In the genomic region with DNA sequence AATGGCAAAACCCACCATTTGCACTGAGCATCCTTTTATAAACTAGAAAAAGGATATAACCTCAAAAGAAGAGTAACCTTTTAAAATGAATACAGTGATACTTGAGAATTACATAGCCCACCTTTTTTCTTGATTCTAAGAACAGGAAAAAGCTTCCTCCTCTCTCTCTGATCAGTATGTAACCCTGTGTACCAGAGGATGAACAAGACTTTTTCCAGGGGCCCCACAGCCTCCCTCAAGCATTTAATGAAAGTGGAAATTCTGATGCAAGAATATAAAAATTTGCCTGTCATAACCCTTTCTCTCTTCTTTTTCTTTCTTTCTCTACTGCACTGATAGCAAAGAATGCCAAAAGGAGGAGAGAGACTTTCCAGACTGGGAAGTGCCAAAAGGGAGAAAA, we compare ENCODE assay signal across 24 cellular contexts.
DNase-seq lines count a peak whose midpoint lies in the region; ATAC-seq and TF ChIP-seq lines count a peak whose summit lies in the region.
"Had no signal": no experiment of that assay in that cellular context is flagged by ENCODE, and none has a peak within 500 bp of the region (broad histone marks: within the 10 kb centered on the region; RNA-seq: fewer than 3 reads in every experiment).

No MANE protein-coding gene starts in this region.

- H3K4me1 ChIP-seq in HEK293 (ENCODE audit: control insufficient read depth, insufficient read depth, low read length) (no peaks in the 10 kb centered on the region), psoas muscle (peaks cover 16% of the 10 kb centered on the region)
- H3K4me1 ChIP-seq: BLaER1 had no signal

- H3K9me3 Mint-ChIP-seq in activated CD8-positive, alpha-beta memory T cell treated with anti-CD3 and anti-CD28 coated beads, Interleukin-2, amount 10 ng/mL, durations not matched to agents 7 days and 5 days (ENCODE audit: low read depth), result no peaks in the 10 kb centered on the region
- peaks cover 5% of the 10 kb centered on the region for H3K9me3 Mint-ChIP-seq in WTC11
- H3K9me3 Mint-ChIP-seq: CD8-positive, alpha-beta T cell had no signal

- H3K4me3 Mint-ChIP-seq in activated CD8-positive, alpha-beta memory T cell treated with anti-CD3 and anti-CD28 coated beads, Interleukin-2, amount 10 ng/mL, durations not matched to agents 7 days and 5 days, result no peak overlapping the region
- H3K4me3 Mint-ChIP-seq in WTC11, result peak overlapping the region; percentile 29; the same call in 1 of the 2 replicates
- H3K4me3 Mint-ChIP-seq: CD8-positive, alpha-beta T cell had no signal

- no peak overlapping the region for H3K27ac ChIP-seq in HEK293 (ENCODE audit: extremely low read depth, low read depth, low read length)
- no peak overlapping the region for H3K27ac ChIP-seq in psoas muscle
- H3K27ac ChIP-seq: A549, BLaER1, GM23248, Peyer's patch had no signal

- intact Hi-C loops in psoas muscle (cut with DNase I), result no loop called here

- H3K4me3 ChIP-seq in HEK293 (ENCODE audit: low read depth, low read length) (no peak overlapping the region), fibroblast of the aortic adventitia (ENCODE audit: low read depth, low read length) (no peak overlapping the region), psoas muscle (no peak overlapping the region)
- H3K4me3 ChIP-seq: A549, BLaER1, GM23248, HAP-1, MG63, Peyer's patch had no signal

- TF ChIP-seq CTCF in HEK293 (tag by site-specific recombination; IDR thresholded peaks at IDR 0.05) (no peak), WTC11 (IDR thresholded peaks at IDR 0.05) (no peak), fibroblast of the aortic adventitia (IDR thresholded peaks at IDR 0.05; ENCODE audit: insufficient read depth, low read length) (no peak), psoas muscle (IDR thresholded peaks at IDR 0.05) (no peak)

- H3K27me3 Mint-ChIP-seq in activated CD8-positive, alpha-beta memory T cell treated with anti-CD3 and anti-CD28 coated beads, Interleukin-2, amount 10 ng/mL, durations not matched to agents 7 days and 5 days, result no peaks in the 10 kb centered on the region
- no peaks in the 10 kb centered on the region for H3K27me3 Mint-ChIP-seq in WTC11 (ENCODE audit: low read depth)

- POLR2A ChIA-PET in HEK293 (lab: Yijun Ruan, JAX), result no interaction called here
- POLR2A ChIA-PET in WTC11 (lab: Charles Lee), result no interaction called here

- H3K36me3 Mint-ChIP-seq in activated CD8-positive, alpha-beta memory T cell treated with anti-CD3 and anti-CD28 coated beads, Interleukin-2, amount 10 ng/mL, durations not matched to agents 7 days and 5 days, result no peaks in the 10 kb centered on the region
- no peaks in the 10 kb centered on the region for H3K36me3 Mint-ChIP-seq in WTC11

- H3K27ac Mint-ChIP-seq in activated CD8-positive, alpha-beta memory T cell treated with anti-CD3 and anti-CD28 coated beads, Interleukin-2, amount 10 ng/mL, durations not matched to agents 7 days and 5 days, result peak overlapping the region; percentile 49
- no peak overlapping the region for H3K27ac Mint-ChIP-seq in WTC11
- H3K27ac Mint-ChIP-seq: CD8-positive, alpha-beta T cell had no signal

- H3K4me1 Mint-ChIP-seq in activated CD8-positive, alpha-beta memory T cell treated with anti-CD3 and anti-CD28 coated beads, Interleukin-2, amount 10 ng/mL, durations not matched to agents 7 days and 5 days, result peaks cover 40% of the 10 kb centered on the region
- peaks cover 4% of the 10 kb centered on the region for H3K4me1 Mint-ChIP-seq in WTC11

- H3K9me3 ChIP-seq in HEK293 (ENCODE audit: control insufficient read depth, insufficient read depth, low read depth, low read length) (no peaks in the 10 kb centered on the region), psoas muscle (no peaks in the 10 kb centered on the region)
- H3K9me3 ChIP-seq: A549, BLaER1, HAP-1, MG63, Peyer's patch had no signal

- no peaks in the 10 kb centered on the region for H3K27me3 ChIP-seq in psoas muscle (ENCODE audit: insufficient read depth in 3 of 3, low read length in 2 of 3)
- H3K27me3 ChIP-seq: BLaER1, MG63, Peyer's patch had no signal

- no peak for ATAC-seq in activated CD8-positive, alpha-beta memory T cell treated with anti-CD3 and anti-CD28 coated beads, Interleukin-2, amount 10 ng/mL, durations not matched to agents 7 days and 5 days
- ATAC-seq in WTC11, result no peak
- ATAC-seq in psoas muscle, result no peak
- ATAC-seq: A549; CD8-positive, alpha-beta T cell had no signal

- DNase-seq in activated CD8-positive, alpha-beta memory T cell treated with anti-CD3 and anti-CD28 coated beads, Interleukin-2, amount 10 ng/mL, durations not matched to agents 7 days and 5 days, result no peak
- no peak for DNase-seq in activated CD8-positive, alpha-beta memory T cell treated with anti-CD3 and anti-CD28 coated beads, Interleukin-2, amount 50 U/mL, for 48 hours
- no peak for DNase-seq in WTC11 (ENCODE audit: low spot score)
- peak; percentile 11 for DNase-seq in fibroblast of the aortic adventitia (ENCODE audit: low read depth)
- no peak for DNase-seq in psoas muscle
- DNase-seq in NCI-H146 treated with DMSO at 0.1 percent for 48 hours (lab: John Stamatoyannopoulos, UW; ENCODE audit: unreplicated experiment), result no peak
- DNase-seq: Calu3; CD8-positive, alpha-beta T cell; DMS53; IMR-90; Kasumi-1; MG63; NCI-H1092; NCI-H1436 treated with DMSO at 0.1 percent for 48 hours; NCI-H2081; NCI-H2171 treated with DMSO at 0.1 percent for 48 hours; NCI-H446 treated with DMSO at 0.1 percent for 48 hours; NCI-H69; Peyer's patch had no signal

- CTCF ChIA-PET in activated CD8-positive, alpha-beta memory T cell treated with anti-CD3 and anti-CD28 coated beads, Interleukin-2, amount 10 ng/mL, durations not matched to agents 7 days and 5 days (lab: Charles Lee), result interaction anchor here (1.8 kb wide), 1 partner anchor 8 kb away, joined by 3 read pairs; no protein-coding TSS in a partner anchor
- CTCF ChIA-PET in HEK293 (lab: Yijun Ruan, JAX) (interaction anchor here (0.7 to 1.0 kb wide), 3 partner anchors 22 to 294 kb away, joined by 3 to 5 read pairs (median 3); a partner anchor contains a TSS), WTC11 (lab: Charles Lee) (no interaction called here)

- H3K36me3 ChIP-seq in HEK293 (ENCODE audit: control insufficient read depth in 2 of 2, insufficient read depth in 1 of 2, low read length in 2 of 2) (no peaks in the 10 kb centered on the region), psoas muscle (ENCODE audit: insufficient read depth in 1 of 2, low read depth in 1 of 2) (no peaks in the 10 kb centered on the region)
- H3K36me3 ChIP-seq: BLaER1, HAP-1, MG63, Peyer's patch had no signal

TF ChIP-seq in HEK293, 187 proteins besides CTCF, POLR2A, EP300 and RAD21:
- no peak for TF ChIP-seq ZNF701 (tag by site-specific recombination; IDR thresholded peaks at IDR 0.05)
- no peak for TF ChIP-seq ZNF146 (tag by site-specific recombination; IDR thresholded peaks at IDR 0.05)
- TF ChIP-seq ZBTB20 (tag by site-specific recombination; IDR thresholded peaks at IDR 0.05), result peak; percentile 37; the same call in 1 of the 2 replicates
TF ChIP-seq in HEK293: peak in this region for 1.

TF ChIP-seq in WTC11, 78 proteins besides CTCF, POLR2A, EP300 and RAD21 (continues in another document):
- TF ChIP-seq ZNF219 (CRISPR knock-in tag; IDR thresholded peaks at IDR 0.05; ENCODE audit: borderline replicate concordance) (no peak), NFE2L1 (CRISPR knock-in tag; IDR thresholded peaks at IDR 0.05) (no peak), SOX15 (CRISPR knock-in tag; IDR thresholded peaks at IDR 0.05) (no peak), TP53 (CRISPR knock-in tag; IDR thresholded peaks at IDR 0.05) (no peak)
- TF ChIP-seq, protein P1, sequence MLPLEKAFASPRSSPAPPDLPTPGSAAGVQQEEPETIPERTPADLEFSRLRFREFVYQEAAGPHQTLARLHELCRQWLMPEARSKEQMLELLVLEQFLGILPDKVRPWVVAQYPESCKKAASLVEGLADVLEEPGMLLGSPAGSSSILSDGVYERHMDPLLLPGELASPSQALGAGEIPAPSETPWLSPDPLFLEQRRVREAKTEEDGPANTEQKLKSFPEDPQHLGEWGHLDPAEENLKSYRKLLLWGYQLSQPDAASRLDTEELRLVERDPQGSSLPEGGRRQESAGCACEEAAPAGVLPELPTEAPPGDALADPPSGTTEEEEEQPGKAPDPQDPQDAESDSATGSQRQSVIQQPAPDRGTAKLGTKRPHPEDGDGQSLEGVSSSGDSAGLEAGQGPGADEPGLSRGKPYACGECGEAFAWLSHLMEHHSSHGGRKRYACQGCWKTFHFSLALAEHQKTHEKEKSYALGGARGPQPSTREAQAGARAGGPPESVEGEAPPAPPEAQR (CRISPR knock-in tag; IDR thresholded peaks at IDR 0.05), result no peak
- TF ChIP-seq, protein P2, sequence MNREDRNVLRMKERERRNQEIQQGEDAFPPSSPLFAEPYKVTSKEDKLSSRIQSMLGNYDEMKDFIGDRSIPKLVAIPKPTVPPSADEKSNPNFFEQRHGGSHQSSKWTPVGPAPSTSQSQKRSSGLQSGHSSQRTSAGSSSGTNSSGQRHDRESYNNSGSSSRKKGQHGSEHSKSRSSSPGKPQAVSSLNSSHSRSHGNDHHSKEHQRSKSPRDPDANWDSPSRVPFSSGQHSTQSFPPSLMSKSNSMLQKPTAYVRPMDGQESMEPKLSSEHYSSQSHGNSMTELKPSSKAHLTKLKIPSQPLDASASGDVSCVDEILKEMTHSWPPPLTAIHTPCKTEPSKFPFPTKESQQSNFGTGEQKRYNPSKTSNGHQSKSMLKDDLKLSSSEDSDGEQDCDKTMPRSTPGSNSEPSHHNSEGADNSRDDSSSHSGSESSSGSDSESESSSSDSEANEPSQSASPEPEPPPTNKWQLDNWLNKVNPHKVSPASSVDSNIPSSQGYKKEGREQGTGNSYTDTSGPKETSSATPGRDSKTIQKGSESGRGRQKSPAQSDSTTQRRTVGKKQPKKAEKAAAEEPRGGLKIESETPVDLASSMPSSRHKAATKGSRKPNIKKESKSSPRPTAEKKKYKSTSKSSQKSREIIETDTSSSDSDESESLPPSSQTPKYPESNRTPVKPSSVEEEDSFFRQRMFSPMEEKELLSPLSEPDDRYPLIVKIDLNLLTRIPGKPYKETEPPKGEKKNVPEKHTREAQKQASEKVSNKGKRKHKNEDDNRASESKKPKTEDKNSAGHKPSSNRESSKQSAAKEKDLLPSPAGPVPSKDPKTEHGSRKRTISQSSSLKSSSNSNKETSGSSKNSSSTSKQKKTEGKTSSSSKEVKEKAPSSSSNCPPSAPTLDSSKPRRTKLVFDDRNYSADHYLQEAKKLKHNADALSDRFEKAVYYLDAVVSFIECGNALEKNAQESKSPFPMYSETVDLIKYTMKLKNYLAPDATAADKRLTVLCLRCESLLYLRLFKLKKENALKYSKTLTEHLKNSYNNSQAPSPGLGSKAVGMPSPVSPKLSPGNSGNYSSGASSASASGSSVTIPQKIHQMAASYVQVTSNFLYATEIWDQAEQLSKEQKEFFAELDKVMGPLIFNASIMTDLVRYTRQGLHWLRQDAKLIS (CRISPR knock-in tag; IDR thresholded peaks at IDR 0.05; ENCODE audit: borderline replicate concordance), result no peak
